Comparison of ENCODE assay signal across 22 cellular contexts in the genomic region with DNA sequence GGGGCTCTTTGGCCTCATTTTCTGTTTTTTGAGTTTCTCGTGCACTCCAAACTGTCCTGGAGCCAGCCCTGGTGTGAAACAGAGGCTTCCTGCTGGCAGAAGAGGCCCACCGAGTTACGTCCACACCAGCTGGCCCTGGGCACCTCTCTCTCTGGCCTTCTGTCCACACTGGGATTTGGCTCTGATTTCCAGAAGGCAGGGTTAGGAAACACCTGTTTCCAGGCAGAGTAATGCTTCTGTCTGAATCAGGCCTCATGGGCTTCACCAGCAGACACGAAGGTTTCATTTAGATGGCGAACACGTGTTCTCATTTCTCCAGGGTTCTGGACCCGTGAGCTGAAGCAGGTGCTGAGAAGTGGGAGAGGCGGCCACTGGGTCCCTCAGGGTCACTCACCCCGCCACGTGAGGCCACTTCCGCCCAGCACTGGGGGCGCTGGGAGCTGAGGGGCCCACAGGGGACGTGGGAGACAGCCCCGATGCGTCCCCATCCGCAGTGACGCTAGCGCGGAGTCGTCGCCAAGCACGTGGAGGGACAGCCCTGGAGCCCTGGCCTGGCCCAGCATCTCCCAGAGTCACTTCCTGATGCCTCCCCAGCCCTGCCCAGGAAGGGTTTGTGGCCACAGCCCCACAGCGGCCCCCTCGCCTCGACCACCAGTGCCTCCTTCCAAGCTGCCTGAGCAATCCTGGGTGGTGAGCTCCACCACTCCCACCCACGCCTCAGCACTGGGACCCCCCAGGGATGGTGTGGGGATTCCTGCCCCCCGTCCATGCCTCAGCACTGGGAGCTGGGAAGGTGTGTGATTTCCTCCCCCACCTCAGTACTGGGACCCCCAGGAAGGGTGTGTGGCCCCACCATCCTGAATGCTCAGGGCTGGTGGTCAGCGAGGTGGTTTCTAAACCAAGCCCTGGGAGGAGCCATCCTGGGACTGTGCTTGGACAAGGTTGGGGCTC. TPM values are rescaled to one million over a fixed set of nuclear protein-coding genes. Genes with fewer than 3 reads are reported as not detected.
DNase-seq lines count a peak whose midpoint lies in the region; ATAC-seq and TF ChIP-seq lines count a peak whose summit lies in the region.
"Had no signal": no experiment of that assay in that cellular context is flagged by ENCODE, and none has a peak within 500 bp of the region (broad histone marks: within the 10 kb centered on the region; RNA-seq: fewer than 3 reads in every experiment).

No MANE protein-coding gene starts in this region.

- H3K79me1 ChIP-seq in neuronal stem cell (ENCODE audit: low read depth, low read length), result no peaks in the 10 kb centered on the region

- no peak overlapping the region for H2BK120ac ChIP-seq in neuronal stem cell (ENCODE audit: low read depth, low read length)

- peaks cover 0 to 7% of the 10 kb centered on the region in 2 donors for H3K4me1 Mint-ChIP-seq in natural killer cell treated with Interleukin-12 subunit alpha and Interleukin-12 subunit beta and Interleukin-15 and Interleukin-18, amount 100 ng/mL, for 72 hours (ENCODE audit: low read depth in 2 of 2)
- peaks cover 8 to 10% of the 10 kb centered on the region in 2 donors for H3K4me1 Mint-ChIP-seq in natural killer cell
- no peaks in the 10 kb centered on the region for H3K4me1 Mint-ChIP-seq in MCF 10A (ENCODE audit: insufficient read depth, unreplicated experiment)

- H2AK5ac ChIP-seq in neuronal stem cell (ENCODE audit: low read depth, low read length), result peak overlapping the region; percentile 87

- no peak overlapping the region for H3K14ac ChIP-seq in neuronal stem cell (ENCODE audit: low read length)

- no peak overlapping the region for H2BK5ac ChIP-seq in neuronal stem cell (ENCODE audit: low read length)

- no TSS peak for BruUV-seq in MCF 10A (replicated peaks; lab: Mats Ljungman, UMichigan)

- H3K27ac Mint-ChIP-seq in natural killer cell treated with Interleukin-12 subunit alpha and Interleukin-12 subunit beta and Interleukin-15 and Interleukin-18, amount 100 ng/mL, for 72 hours, result no peak overlapping the region
- H3K27ac Mint-ChIP-seq in natural killer cell (no peak overlapping the region), MCF 10A (ENCODE audit: low read depth, unreplicated experiment) (no peak overlapping the region)
- H3K27ac Mint-ChIP-seq: CD4-positive, alpha-beta T cell; GM23338 had no signal

- no peak overlapping the region for H4K91ac ChIP-seq in neuronal stem cell (ENCODE audit: low read depth, low read length, poor library complexity)

- H2BK15ac ChIP-seq in neuronal stem cell (ENCODE audit: low read length), result no peak overlapping the region

- H3K27me3 Mint-ChIP-seq in natural killer cell treated with Interleukin-12 subunit alpha and Interleukin-12 subunit beta and Interleukin-15 and Interleukin-18, amount 100 ng/mL, for 72 hours, result peaks cover 0 to 4% of the 10 kb centered on the region in 2 donors
- H3K27me3 Mint-ChIP-seq in natural killer cell (ENCODE audit: low read depth in 2 of 2) (peaks cover 0 to 8% of the 10 kb centered on the region in 2 donors), MCF 10A (ENCODE audit: insufficient read depth, unreplicated experiment) (peaks cover 12% of the 10 kb centered on the region)

- H3K9me3 ChIP-seq in neuronal stem cell (replicated peaks in 1 of 2; ENCODE audit: control insufficient read depth in 2 of 2, insufficient read depth in 1 of 2, low read depth in 1 of 2, low read length in 2 of 2), result no peaks in the 10 kb centered on the region
- H3K9me3 ChIP-seq: Caco-2 had no signal

- no peak overlapping the region for H2AFZ ChIP-seq in neuronal stem cell (ENCODE audit: low read length)
- H2AFZ ChIP-seq: GM23338 had no signal

- no peak overlapping the region for H3K4me2 ChIP-seq in neuronal stem cell (ENCODE audit: insufficient read depth, low read length, poor library complexity, severe bottlenecking)
- H3K4me2 ChIP-seq: GM23338 had no signal

- no peak overlapping the region for H3K4ac ChIP-seq in neuronal stem cell (ENCODE audit: low read length)

- peaks cover 5 to 20% of the 10 kb centered on the region in 2 donors for H3K36me3 ChIP-seq in neuronal stem cell (replicated peaks in 1 of 2; ENCODE audit: control insufficient read depth in 2 of 2, insufficient read depth in 2 of 2, low read length in 2 of 2)
- peaks cover 4% of the 10 kb centered on the region for H3K36me3 ChIP-seq in H7 (replicated peaks; ENCODE audit: control insufficient read depth, insufficient read depth, low read length)

- H2BK12ac ChIP-seq in neuronal stem cell (ENCODE audit: low read length), result no peak overlapping the region

- H3K9me3 Mint-ChIP-seq in natural killer cell treated with Interleukin-12 subunit alpha and Interleukin-12 subunit beta and Interleukin-15 and Interleukin-18, amount 100 ng/mL, for 72 hours, result no peaks in the 10 kb centered on the region
- no peaks in the 10 kb centered on the region for H3K9me3 Mint-ChIP-seq in natural killer cell
- H3K9me3 Mint-ChIP-seq in MCF 10A (ENCODE audit: unreplicated experiment), result no peaks in the 10 kb centered on the region
- H3K9me3 Mint-ChIP-seq: CD4-positive, alpha-beta T cell; GM23338 had no signal

- no peak overlapping the region for H3K4me3 Mint-ChIP-seq in natural killer cell treated with Interleukin-12 subunit alpha and Interleukin-12 subunit beta and Interleukin-15 and Interleukin-18, amount 100 ng/mL, for 72 hours
- no peak overlapping the region for H3K4me3 Mint-ChIP-seq in natural killer cell
- H3K4me3 Mint-ChIP-seq in MCF 10A (ENCODE audit: unreplicated experiment), result no peak overlapping the region
- H3K4me3 Mint-ChIP-seq: CD4-positive, alpha-beta T cell; GM23338 had no signal

- peak overlapping the region; percentile 96 for H3K23ac ChIP-seq in neuronal stem cell (ENCODE audit: low read depth, low read length, poor library complexity)

- H3K4me1 ChIP-seq in neuronal stem cell (ENCODE audit: control insufficient read depth in 2 of 2, insufficient read depth in 1 of 2, low read depth in 1 of 2, low read length in 2 of 2), result peaks cover 9 to 18% of the 10 kb centered on the region in 2 donors
- H3K4me1 ChIP-seq: Caco-2 had no signal

- no peak overlapping the region for H4K8ac ChIP-seq in neuronal stem cell (ENCODE audit: low read depth, low read length)

- DNase-seq in natural killer cell treated with Interleukin-12 subunit alpha and Interleukin-12 subunit beta and Interleukin-15 and Interleukin-18, amount 100 ng/mL, for 72 hours (ENCODE audit: low spot score), result peak; percentile 58
- no peak for DNase-seq in natural killer cell
- DNase-seq in dermis blood vessel endothelial cell, result peak; percentile 91
- no peak for DNase-seq in neuronal stem cell (ENCODE audit: low spot score)
- no peak for DNase-seq in NCI-H82 treated with DMSO at 0.1 percent for 48 hours (lab: John Stamatoyannopoulos, UW; ENCODE audit: unreplicated experiment)
- DNase-seq in H7, result no peak
- no peak for DNase-seq in MCF 10A (ENCODE audit: unreplicated experiment)
- DNase-seq: ACHN; Caco-2; CD4-positive, alpha-beta T cell; GF-D8; KBM-7; NCI-H1417; NCI-H187; NCI-H2107; NCI-H510A; NCI-H748 treated with DMSO at 0.1 percent for 48 hours; SIG-M5 had no signal

- no peaks in the 10 kb centered on the region for H3K36me3 Mint-ChIP-seq in natural killer cell treated with Interleukin-12 subunit alpha and Interleukin-12 subunit beta and Interleukin-15 and Interleukin-18, amount 100 ng/mL, for 72 hours
- H3K36me3 Mint-ChIP-seq in natural killer cell, result no peaks in the 10 kb centered on the region
- H3K36me3 Mint-ChIP-seq in MCF 10A (ENCODE audit: insufficient read depth, unreplicated experiment), result no peaks in the 10 kb centered on the region

- peak overlapping the region; percentile 46 for H3K18ac ChIP-seq in neuronal stem cell (ENCODE audit: low read length)

- no CpG with 5 or more reads among the region's 28 CpGs for WGBS in neuronal stem cell (ENCODE audit: extremely low coverage in 2 of 2, insufficient read length in 2 of 2, insufficient replicate concordance in 1 of 2), 2 donors

- H3K4me3 ChIP-seq in neuronal stem cell (ENCODE audit: low read length in 2 of 2), result no peak overlapping the region
- no peak overlapping the region for H3K4me3 ChIP-seq in H7 (ENCODE audit: insufficient read depth, low read depth, low read length)
- H3K4me3 ChIP-seq: GM23338 had no signal

- TF ChIP-seq CTCF in natural killer cell (IDR thresholded peaks at IDR 0.05), result no peak
- no peak for TF ChIP-seq CTCF in MCF 10A (IDR thresholded peaks at IDR 0.05; ENCODE audit: unreplicated experiment)

- no peaks in the 10 kb centered on the region for H3K27me3 ChIP-seq in neuronal stem cell (ENCODE audit: control insufficient read depth in 3 of 3, insufficient read depth in 3 of 3, low read depth in 1 of 3, low read length in 3 of 3)
- no peaks in the 10 kb centered on the region for H3K27me3 ChIP-seq in H7 (ENCODE audit: control insufficient read depth, insufficient read depth, low read length)

- POLR2A ChIA-PET in MCF 10A (lab: Yijun Ruan, JAX), result no interaction called here

- no peak overlapping the region for H3K27ac ChIP-seq in neuronal stem cell (replicated peaks; ENCODE audit: low read length)

- H3K9ac ChIP-seq in neuronal stem cell (ENCODE audit: low read depth, low read length, poor library complexity), result no peak overlapping the region

- ATAC-seq in natural killer cell treated with Interleukin-12 subunit alpha and Interleukin-12 subunit beta and Interleukin-15 and Interleukin-18, amount 100 ng/mL, for 72 hours, result no peak
- no peak for ATAC-seq in natural killer cell
- ATAC-seq: GM23338, SK-N-SH treated with all-trans-retinoic acid at 6 μM for 48 hours had no signal

- CTCF ChIA-PET in MCF 10A (lab: Yijun Ruan, JAX), result no interaction called here

- intact Hi-C loops in natural killer cell (cut with micrococcal nuclease) (no loop called here), MCF 10A (cut with micrococcal nuclease) (no loop called here)

RNA-seq across cellular contexts. Expression of a gene that starts 4.9 kb away (rescaled TPM):
- total RNA-seq in natural killer cell treated with Interleukin-12 subunit alpha and Interleukin-12 subunit beta and Interleukin-15 and Interleukin-18, amount 100 ng/mL, for 72 hours, result not detected
- total RNA-seq in natural killer cell (not detected), dermis blood vessel endothelial cell (not detected in 2 replicates), MCF 10A (2022) (not detected in 2 replicates)
- 0.03 TPM for polyA plus RNA-seq in neuronal stem cell (2013, experiment 1 of 2)
- polyA plus RNA-seq in neuronal stem cell (2013, experiment 2 of 2), result not detected
- total RNA-seq in H7 (2014; rRNA removed; shearing (Covaris generic)), result 0.44 TPM in 1 of 2 replicates, not detected in the other
- total RNA-seq: Caco-2, Daoy, GM23338, RPMI7951 had no signal
- polyA plus RNA-seq: GM23338 had no signal

RNA-seq across cellular contexts. Expression of a gene that starts 31.6 kb away (rescaled TPM):
- 1 to 10 TPM; 4.3 to 9.1 TPM for total RNA-seq in natural killer cell treated with Interleukin-12 subunit alpha and Interleukin-12 subunit beta and Interleukin-15 and Interleukin-18, amount 100 ng/mL, for 72 hours
- 1 to 10 TPM; 4.4 to 6.2 (median 5.4) TPM for total RNA-seq in natural killer cell
- total RNA-seq in dermis blood vessel endothelial cell, result 5.6 and 6.7 TPM in 2 replicates
- polyA plus RNA-seq in neuronal stem cell (2013, experiment 1 of 2), result 5.2 TPM
- 5.1 TPM for polyA plus RNA-seq in neuronal stem cell (2013, experiment 2 of 2)
- total RNA-seq in H7 (2014; rRNA removed; shearing (Covaris generic)), result 3.3 and 4.4 TPM in 2 replicates
- total RNA-seq in MCF 10A (2022), result 4.5 and 5.8 TPM in 2 replicates

RNA-seq across cellular contexts. Expression of a gene that starts 31.8 kb away (rescaled TPM):
- total RNA-seq in natural killer cell treated with Interleukin-12 subunit alpha and Interleukin-12 subunit beta and Interleukin-15 and Interleukin-18, amount 100 ng/mL, for 72 hours, result 100 to 1,000 TPM; 121 to 130 TPM
- total RNA-seq in natural killer cell (100 to 1,000 TPM; 173 to 183 (median 173) TPM), dermis blood vessel endothelial cell (123 and 196 TPM in 2 replicates), MCF 10A (2022) (73.4 and 75.0 TPM in 2 replicates)
- polyA plus RNA-seq in neuronal stem cell (2013, experiment 1 of 2), result 60.5 TPM
- 67.5 TPM for polyA plus RNA-seq in neuronal stem cell (2013, experiment 2 of 2)
- total RNA-seq in H7 (2014; rRNA removed; shearing (Covaris generic)), result 93.4 and 112 TPM in 2 replicates

Comparison
In these comparisons a context has a peak if more than half of its experiments do, and no peak if none do; other contexts are left out.
1. DNase-seq: peak in natural killer cell treated with Interleukin-12 subunit alpha and Interleukin-12 subunit beta and Interleukin-15 and Interleukin-18, amount 100 ng/mL, for 72 hours (single experiment) and dermis blood vessel endothelial cell (single experiment); none in natural killer cell (single experiment), neuronal stem cell (single experiment), NCI-H82 treated with DMSO at 0.1 percent for 48 hours (single experiment), H7 (single experiment) and MCF 10A (single experiment).